In the genomic region with DNA sequence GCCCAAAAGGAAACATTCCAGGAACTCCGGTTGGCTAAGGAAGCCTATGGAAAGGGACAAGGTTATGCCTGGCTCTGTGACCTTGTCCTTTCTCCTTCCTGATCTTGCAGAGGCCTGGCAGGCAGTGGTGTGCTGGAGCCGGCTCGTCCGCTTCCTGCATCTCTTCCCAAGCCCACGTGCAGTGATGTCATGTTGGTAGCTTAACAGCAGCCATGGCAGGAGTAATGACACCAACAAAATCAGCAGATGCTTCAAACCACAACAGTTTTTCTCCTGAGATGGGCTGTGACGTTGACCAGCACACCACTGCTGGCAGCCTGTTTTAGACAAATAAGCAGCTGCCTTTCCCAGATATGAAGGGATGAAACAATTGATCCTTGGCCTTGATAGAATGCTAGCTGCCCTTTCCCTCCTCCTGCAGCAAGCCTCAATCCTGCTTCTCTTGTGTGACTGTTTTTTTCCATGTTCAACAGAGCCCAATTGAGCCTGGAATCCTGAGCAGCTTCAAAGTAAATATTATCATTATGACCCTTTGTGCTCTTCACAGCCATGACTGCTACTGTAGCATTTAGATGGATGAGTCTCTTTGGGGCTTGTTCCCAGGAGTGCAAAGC, we compare ENCODE assay signal across 14 cellular contexts. TPM values are rescaled to one million over a fixed set of nuclear protein-coding genes. Genes with fewer than 3 reads are reported as not detected.
DNase-seq lines count a peak whose midpoint lies in the region; ATAC-seq, FAIRE-seq and TF ChIP-seq lines count a peak whose summit lies in the region.
"Had no signal": no experiment of that assay in that cellular context is flagged by ENCODE, and none has a peak within 500 bp of the region (broad histone marks: within the 10 kb centered on the region; RNA-seq: fewer than 3 reads in every experiment).

No MANE protein-coding gene starts in this region.

- H3K4me1 ChIP-seq in DOHH2 (ENCODE audit: control insufficient read depth, low read length) (peaks cover 35% of the 10 kb centered on the region), endothelial cell of umbilical vein (ENCODE audit: control insufficient read depth, extremely low read depth, insufficient read depth, low read length) (peaks cover 6% of the 10 kb centered on the region), MM.1S (ENCODE audit: low read length) (0 out of 2 replicates have a peak, but pooled peaks cover 2% of the 10 kb centered on the region), gastrocnemius medialis (no peaks in the 10 kb centered on the region)
- peaks cover 0 to 18% of the 10 kb centered on the region in 2 donors for H3K4me1 ChIP-seq in naive thymus-derived CD4-positive, alpha-beta T cell (ENCODE audit: control insufficient read depth in 2 of 2, insufficient read depth in 2 of 2, low read length in 2 of 2)
- H3K4me1 ChIP-seq: ascending aorta, suprapubic skin had no signal

- peaks cover 42% of the 10 kb centered on the region for H3K79me2 ChIP-seq in DOHH2 (ENCODE audit: control insufficient read depth, low read length)
- no peaks in the 10 kb centered on the region for H3K79me2 ChIP-seq in endothelial cell of umbilical vein (ENCODE audit: control insufficient read depth, insufficient read depth, low read length)
- peaks cover 91% of the 10 kb centered on the region for H3K79me2 ChIP-seq in MM.1S (ENCODE audit: low read length)

- H3K4me2 ChIP-seq in DOHH2 (ENCODE audit: low read length) = no peak overlapping the region
- no peak overlapping the region for H3K4me2 ChIP-seq in endothelial cell of umbilical vein (ENCODE audit: insufficient read depth, low read length)
- H3K4me2 ChIP-seq in MM.1S (ENCODE audit: low read depth, low read length) = no peak overlapping the region

- H3F3A ChIP-seq in DOHH2 (ENCODE audit: control insufficient read depth, insufficient read depth) = peaks cover 9% of the 10 kb centered on the region; the same call in 1 of the 2 replicates
- no peaks in the 10 kb centered on the region for H3F3A ChIP-seq in MM.1S (ENCODE audit: insufficient read depth, low read length)

- in situ Hi-C loops in gastrocnemius medialis (cut with MboI; ENCODE audit: low sequenced_read_pairs in 4 of 4) = no loop called here

- no peaks in the 10 kb centered on the region for H3K9me2 ChIP-seq in DOHH2 (replicated peaks; ENCODE audit: control insufficient read depth, low read length)
- H3K9me2 ChIP-seq in MM.1S (replicated peaks; ENCODE audit: insufficient read depth, low read length) = no peaks in the 10 kb centered on the region

- DNase-seq in NCI-H2196 treated with DMSO at 0.1 percent for 48 hours (lab: John Stamatoyannopoulos, UW; ENCODE audit: unreplicated experiment) = peak; percentile 3
- peak; percentile 68 for DNase-seq in endothelial cell of umbilical vein (ENCODE audit: low read depth, low spot score)
- DNase-seq in naive thymus-derived CD4-positive, alpha-beta T cell = no peak
- DNase-seq in Kasumi-1 (lab: John Stamatoyannopoulos, UW) = no peak
- no peak for DNase-seq in MM.1S
- DNase-seq in gastrocnemius medialis = no peak
- DNase-seq: HFFc6; NCI-H1048; PC-3; stimulated activated CD4-positive, alpha-beta T cell treated with anti-CD3 and anti-CD28 coated beads, Interleukin-1b, Interleukin-23, amount 100 ng/mL, for 48 hours had no signal

- CTCF ChIA-PET in endothelial cell of umbilical vein (lab: Charles Lee) = interaction anchor here (2.1 kb wide), 1 partner anchor 60 kb away, joined by 4 read pairs; no protein-coding TSS in a partner anchor
- CTCF ChIA-PET in naive thymus-derived CD4-positive, alpha-beta T cell (lab: Charles Lee) = no interaction called here

- POLR2A ChIA-PET in endothelial cell of umbilical vein (lab: Charles Lee) = no interaction called here
- POLR2A ChIA-PET in naive thymus-derived CD4-positive, alpha-beta T cell (lab: Charles Lee) = interaction anchor here (0.6 to 14.7 kb wide), 2 partner anchors 19 to 51 kb away, joined by 4 to 290 read pairs; a partner anchor contains a TSS

- H3K36me3 Mint-ChIP-seq in naive thymus-derived CD4-positive, alpha-beta T cell = peaks cover 0 to 45% (median 7%) of the 10 kb centered on the region in 5 donors

- peak overlapping the region in 1 of 10 donors; percentile 5 for H3K4me3 Mint-ChIP-seq in naive thymus-derived CD4-positive, alpha-beta T cell
- H3K4me3 Mint-ChIP-seq: HFFc6 had no signal

- TF ChIP-seq CTCF in DOHH2 (IDR thresholded peaks at IDR 0.05; ENCODE audit: low read depth, low read length, poor library complexity, severe bottlenecking) (no peak), endothelial cell of umbilical vein (IDR thresholded peaks at IDR 0.05; ENCODE audit: extremely low read depth in 1 of 2, insufficient read depth in 1 of 2, low read depth in 1 of 2, low read length in 2 of 2) (no peak), MM.1S (IDR thresholded peaks at IDR 0.05; ENCODE audit: low read length) (no peak), gastrocnemius medialis (IDR thresholded peaks at IDR 0.05 in 4 of 5, conservative IDR thresholded peaks at IDR 0.05 in 1 of 5) (no peak)

- H3K27ac ChIP-seq in DOHH2 (ENCODE audit: low read depth, low read length) (peak overlapping the region; percentile 21; the same call in 1 of the 2 replicates), endothelial cell of umbilical vein (ENCODE audit: insufficient read depth, low read depth, low read length) (no peak overlapping the region), MM.1S (ENCODE audit: low read length) (no peak overlapping the region), gastrocnemius medialis (no peak overlapping the region)
- H3K27ac ChIP-seq in naive thymus-derived CD4-positive, alpha-beta T cell (ENCODE audit: low read depth, low read length) = peak overlapping the region; percentile 21
- H3K27ac ChIP-seq: ascending aorta, suprapubic skin had no signal

- H3K4me1 Mint-ChIP-seq in naive thymus-derived CD4-positive, alpha-beta T cell = peaks cover 0 to 69% (median 27%) of the 10 kb centered on the region in 7 donors

- no peak overlapping the region for H2AFZ ChIP-seq in endothelial cell of umbilical vein (ENCODE audit: low read depth, low read length)
- H2AFZ ChIP-seq in MM.1S (ENCODE audit: low read length) = no peak overlapping the region

- peaks cover 45% of the 10 kb centered on the region for H3K36me3 ChIP-seq in DOHH2 (ENCODE audit: control insufficient read depth, low read length)
- H3K36me3 ChIP-seq in endothelial cell of umbilical vein (ENCODE audit: control insufficient read depth in 2 of 2, extremely low read depth in 1 of 2, insufficient read depth in 2 of 2, low read length in 2 of 2) = no peaks in the 10 kb centered on the region
- H3K36me3 ChIP-seq in naive thymus-derived CD4-positive, alpha-beta T cell (ENCODE audit: control insufficient read depth in 2 of 3, insufficient read depth in 3 of 3, low read length in 3 of 3) = peaks cover 9 to 70% (median 10%) of the 10 kb centered on the region in 3 experiments
- peaks cover 5% of the 10 kb centered on the region for H3K36me3 ChIP-seq in MM.1S (replicated peaks; ENCODE audit: insufficient read depth, low read length)
- H3K36me3 ChIP-seq in gastrocnemius medialis = no peaks in the 10 kb centered on the region
- H3K36me3 ChIP-seq: ascending aorta, suprapubic skin had no signal

- no peaks in the 10 kb centered on the region for H4K20me1 ChIP-seq in DOHH2 (ENCODE audit: control insufficient read depth, insufficient read depth, low read depth, low read length)
- no peaks in the 10 kb centered on the region for H4K20me1 ChIP-seq in endothelial cell of umbilical vein (replicated peaks; ENCODE audit: control insufficient read depth, extremely low read depth, insufficient read depth, low read length)
- H4K20me1 ChIP-seq in MM.1S (ENCODE audit: insufficient read depth, low read length) = no peaks in the 10 kb centered on the region

- no peak overlapping the region for H3K9ac ChIP-seq in endothelial cell of umbilical vein (replicated peaks; ENCODE audit: extremely low read depth, insufficient read depth, low read length)
- H3K9ac ChIP-seq in MM.1S (ENCODE audit: low read length) = no peak overlapping the region

- peak overlapping the region in 8 of 9 donors; percentile 31 to 82 (median 64) for H3K27ac Mint-ChIP-seq in naive thymus-derived CD4-positive, alpha-beta T cell
- H3K27ac Mint-ChIP-seq: HFFc6 had no signal

- dilution Hi-C loops in endothelial cell of umbilical vein (cut with MboI; ENCODE audit: extremely low pct_ligation_motif_present, low sequenced_read_pairs) = no loop called here

- intact Hi-C loops in endothelial cell of umbilical vein (cut with micrococcal nuclease) = no loop called here
- intact Hi-C loops in naive thymus-derived CD4-positive, alpha-beta T cell (cut with micrococcal nuclease) = no loop called here
- intact Hi-C loops in gastrocnemius medialis (cut with DNase I; ENCODE audit: low total_unique reads) = no loop called here

- peak; percentile 80 for FAIRE-seq in endothelial cell of umbilical vein (lab: Jason Lieb, UNC)

- ATAC-seq in naive thymus-derived CD4-positive, alpha-beta T cell = no peak
- ATAC-seq in GM21447 (IDR thresholded peaks at IDR 0.05; ENCODE audit: unreplicated experiment) = no peak
- ATAC-seq in gastrocnemius medialis = no peak
- ATAC-seq: PC-3 had no signal

- no peaks in the 10 kb centered on the region for H3K9me3 ChIP-seq in DOHH2 (ENCODE audit: control insufficient read depth, insufficient read depth, low read length)
- no peaks in the 10 kb centered on the region for H3K9me3 ChIP-seq in endothelial cell of umbilical vein (replicated peaks; ENCODE audit: control insufficient read depth, insufficient read depth, low read length)
- H3K9me3 ChIP-seq in naive thymus-derived CD4-positive, alpha-beta T cell (ENCODE audit: control insufficient read depth in 2 of 3, low read length in 3 of 3) = no peaks in the 10 kb centered on the region
- no peaks in the 10 kb centered on the region for H3K9me3 ChIP-seq in MM.1S (replicated peaks; ENCODE audit: insufficient read depth, low read length)
- H3K9me3 ChIP-seq in gastrocnemius medialis = no peaks in the 10 kb centered on the region
- H3K9me3 ChIP-seq: ascending aorta, suprapubic skin had no signal

- no peaks in the 10 kb centered on the region for H3K27me3 ChIP-seq in DOHH2 (ENCODE audit: control insufficient read depth, low read length)
- H3K27me3 ChIP-seq in endothelial cell of umbilical vein (ENCODE audit: control insufficient read depth in 2 of 2, insufficient read depth in 2 of 2, low read length in 2 of 2) = no peaks in the 10 kb centered on the region
- no peaks in the 10 kb centered on the region for H3K27me3 ChIP-seq in naive thymus-derived CD4-positive, alpha-beta T cell (ENCODE audit: control insufficient read depth in 2 of 2, insufficient read depth in 2 of 2, low read length in 2 of 2)
- no peaks in the 10 kb centered on the region for H3K27me3 ChIP-seq in MM.1S (replicated peaks; ENCODE audit: insufficient read depth, low read length)
- no peaks in the 10 kb centered on the region for H3K27me3 ChIP-seq in gastrocnemius medialis
- H3K27me3 ChIP-seq: ascending aorta, suprapubic skin had no signal

- no TSS peak for BruUV-seq in endothelial cell of umbilical vein (replicated peaks; lab: Mats Ljungman, UMichigan)

- H3K9me1 ChIP-seq in endothelial cell of umbilical vein (replicated peaks; ENCODE audit: control insufficient read depth, extremely low read depth, insufficient read depth, low read length) = no peaks in the 10 kb centered on the region

- H3K27me3 Mint-ChIP-seq in naive thymus-derived CD4-positive, alpha-beta T cell = no peaks in the 10 kb centered on the region

- H3K4me3 ChIP-seq in DOHH2 (ENCODE audit: low read length) = no peak overlapping the region
- H3K4me3 ChIP-seq in endothelial cell of umbilical vein (replicated peaks in 1 of 3; ENCODE audit: insufficient read depth in 1 of 3, low read depth in 1 of 3, low read length in 3 of 3) = no peak overlapping the region
- H3K4me3 ChIP-seq in naive thymus-derived CD4-positive, alpha-beta T cell (ENCODE audit: low read length) = no peak overlapping the region
- H3K4me3 ChIP-seq in MM.1S (ENCODE audit: low read length) = no peak overlapping the region
- H3K4me3 ChIP-seq in gastrocnemius medialis = no peak overlapping the region
- H3K4me3 ChIP-seq: ascending aorta, suprapubic skin had no signal

- H3K9me3 Mint-ChIP-seq in naive thymus-derived CD4-positive, alpha-beta T cell = no peaks in the 10 kb centered on the region
- H3K9me3 Mint-ChIP-seq: HFFc6 had no signal

- TF ChIP-seq POLR2A in endothelial cell of umbilical vein (IDR thresholded peaks at IDR 0.05; ENCODE audit: low read depth, low read length) = no peak
- TF ChIP-seq POLR2A in gastrocnemius medialis (IDR thresholded peaks at IDR 0.05) = no peak

RNA-seq across cellular contexts. Expression of a gene that starts 23.4 kb away (rescaled TPM):
- total RNA-seq in endothelial cell of umbilical vein (22.2 and 31.8 TPM in 2 replicates), gastrocnemius medialis (10 to 100 TPM in 1 of 4 donors, 1 to 10 TPM in 3; 1.2 to 11.1 (median 3.5) TPM)
- 15.8 and 23.1 TPM in 2 replicates for polyA plus RNA-seq in endothelial cell of umbilical vein
- 23.1 and 24.3 TPM in 2 replicates for polyA plus RNA-seq in endothelial cell of umbilical vein (2011; cell fraction: cytosol; rRNA removed)
- 13.8 and 18.5 TPM in 2 replicates for polyA plus RNA-seq in endothelial cell of umbilical vein (2011; cell fraction: nucleus; rRNA removed)
- polyA plus RNA-seq in endothelial cell of umbilical vein (2012) = 21.5 and 23.4 TPM in 2 replicates
- 44.5 and 51.3 TPM in 2 replicates for polyA minus RNA-seq in endothelial cell of umbilical vein
- 22.1 TPM for polyA minus RNA-seq in endothelial cell of umbilical vein (2011; cell fraction: cytosol; rRNA and poly(A)+ RNA removed)
- polyA minus RNA-seq in endothelial cell of umbilical vein (2011; cell fraction: nucleus; rRNA and poly(A)+ RNA removed) = 9.2 and 11.5 TPM in 2 replicates
- total RNA-seq in naive thymus-derived CD4-positive, alpha-beta T cell = 100 to 1,000 TPM; 151 to 315 (median 221) TPM
- 100 to 1,000 TPM; 197 to 296 TPM for polyA plus RNA-seq in naive thymus-derived CD4-positive, alpha-beta T cell

Comparison
In these comparisons a context has a peak if more than half of its experiments do, and no peak if none do; other contexts are left out.
1. H3K27ac ChIP-seq: peak in DOHH2 (single experiment) and naive thymus-derived CD4-positive, alpha-beta T cell (single experiment); none in endothelial cell of umbilical vein (single experiment), MM.1S (single experiment) and gastrocnemius medialis (0 of 4).
2. DNase-seq: peak in NCI-H2196 treated with DMSO at 0.1 percent for 48 hours (single experiment) and endothelial cell of umbilical vein (single experiment); none in naive thymus-derived CD4-positive, alpha-beta T cell (0 of 9), Kasumi-1 (0 of 2), MM.1S (single experiment) and gastrocnemius medialis (0 of 2).